1 cellular context compared by ENCODE assay signal in genomic region chr20:48683467-48684175, GRCh38.
TF ChIP-seq lines count a peak whose summit lies in the region.

No MANE protein-coding gene starts in this region.

TF ChIP-seq in H1, 55 proteins besides CTCF, POLR2A, EP300 and RAD21 (continued from another document):
- TF ChIP-seq GABPA (IDR thresholded peaks at IDR 0.05; ENCODE audit: borderline replicate concordance, insufficient read depth, low read length), result no peak
